8 cellular contexts compared by ENCODE assay signal in the genomic region with DNA sequence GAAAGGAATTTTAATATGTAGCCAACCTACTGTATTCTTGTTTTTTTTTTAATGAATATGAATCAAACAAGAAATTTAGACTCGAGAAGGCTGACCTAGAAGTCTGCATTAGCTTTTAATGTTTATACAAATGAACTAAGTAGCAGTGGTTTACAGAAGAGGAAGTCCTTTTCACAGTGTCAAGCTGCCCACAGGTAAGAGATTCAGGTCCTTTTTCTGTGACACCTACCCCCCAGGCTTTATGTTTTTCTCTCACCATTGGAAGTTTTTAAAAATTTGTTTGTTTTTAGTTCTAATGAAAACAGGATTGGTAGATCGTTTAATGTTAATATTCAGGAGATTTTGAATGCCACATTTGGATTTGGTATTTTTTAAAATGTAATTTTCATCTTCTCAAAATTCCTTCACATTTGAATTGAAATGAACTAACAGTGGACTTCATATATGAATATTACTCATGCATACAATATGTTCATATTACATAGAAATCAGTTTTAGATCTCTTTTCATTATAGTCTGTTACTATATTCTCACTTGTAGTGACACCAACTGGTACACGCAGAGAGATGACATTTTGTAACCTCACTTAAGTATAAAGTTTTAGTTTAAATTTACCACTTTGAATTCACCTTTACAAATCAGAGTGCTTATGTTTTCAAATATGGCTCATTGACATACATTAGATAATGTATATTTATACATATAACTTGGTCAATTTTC. TPM values are rescaled to one million over a fixed set of nuclear protein-coding genes. Genes with fewer than 3 reads are reported as not detected.
A peak's percentile ranks its signal among the peaks of the same experiment; 100 is the strongest.
DNase-seq lines count a peak whose midpoint lies in the region; ATAC-seq and TF ChIP-seq lines count a peak whose summit lies in the region.

No MANE protein-coding gene starts in this region.

- intact Hi-C loops in Right ventricle myocardium superior (cut with DNase I) (no loop called here), left cardiac atrium (cut with DNase I) (no loop called here), CD14-positive monocyte (cut with micrococcal nuclease) (no loop called here)

- no peaks in the 10 kb centered on the region for H3K27me3 Mint-ChIP-seq in activated naive CD8-positive, alpha-beta T cell treated with anti-CD3 and anti-CD28 coated beads for 36 hours
- H3K27me3 Mint-ChIP-seq in naive B cell (no peaks in the 10 kb centered on the region), CD14-positive monocyte (ENCODE audit: low read depth in 3 of 3) (peaks cover 0 to 2% (median 1%) of the 10 kb centered on the region in 3 donors)

- peaks cover 58% of the 10 kb centered on the region for H3K36me3 Mint-ChIP-seq in activated naive CD8-positive, alpha-beta T cell treated with anti-CD3 and anti-CD28 coated beads for 36 hours
- H3K36me3 Mint-ChIP-seq in naive B cell (peaks cover 17 to 33% of the 10 kb centered on the region in 2 donors), CD14-positive monocyte (peaks cover 13 to 17% of the 10 kb centered on the region in 2 donors)

- ATAC-seq in Right ventricle myocardium superior (ENCODE audit: poor library complexity), result peak; percentile 45
- no peak for ATAC-seq in left cardiac atrium
- ATAC-seq in HG03159 (IDR thresholded peaks at IDR 0.05; ENCODE audit: unreplicated experiment), result peak; percentile 45
- ATAC-seq in naive B cell (ENCODE audit: low read depth in 2 of 2), result peak; percentile 80 to 84

- peak overlapping the region; percentile 96 for H3K27ac Mint-ChIP-seq in activated naive CD8-positive, alpha-beta T cell treated with anti-CD3 and anti-CD28 coated beads for 36 hours
- H3K27ac Mint-ChIP-seq in naive B cell, result peak overlapping the region; percentile 9 to 95 (median 82)
- H3K27ac Mint-ChIP-seq in CD14-positive monocyte, result peak overlapping the region in 1 of 7 donors; percentile 79

- peaks cover 7% of the 10 kb centered on the region for H3K9me3 Mint-ChIP-seq in activated naive CD8-positive, alpha-beta T cell treated with anti-CD3 and anti-CD28 coated beads for 36 hours
- H3K9me3 Mint-ChIP-seq in naive B cell (peaks cover 0 to 22% (median 8%) of the 10 kb centered on the region in 7 donors), CD14-positive monocyte (peaks cover 0 to 6% (median 0%) of the 10 kb centered on the region in 7 donors)

- no peak for DNase-seq in Right ventricle myocardium superior
- DNase-seq in left cardiac atrium, result no peak
- no peak for DNase-seq in activated naive CD8-positive, alpha-beta T cell treated with anti-CD3 and anti-CD28 coated beads for 36 hours
- DNase-seq in naive B cell, result peak; percentile 44
- DNase-seq in RKO (ENCODE audit: low spot score), result no peak
- no peak for DNase-seq in dedifferentiated amniotic fluid mesenchymal stem cell (ENCODE audit: extremely low spot score)
- DNase-seq in CD14-positive monocyte (ENCODE audit: low spot score), result no peak

- peak overlapping the region; percentile 82 for H3K4me3 Mint-ChIP-seq in activated naive CD8-positive, alpha-beta T cell treated with anti-CD3 and anti-CD28 coated beads for 36 hours
- peak overlapping the region; percentile 6 to 77 (median 66) for H3K4me3 Mint-ChIP-seq in naive B cell
- no peak overlapping the region for H3K4me3 Mint-ChIP-seq in CD14-positive monocyte

- no peak for TF ChIP-seq CTCF in CD14-positive monocyte (IDR thresholded peaks at IDR 0.05)

- peaks cover 72% of the 10 kb centered on the region for H3K4me1 Mint-ChIP-seq in activated naive CD8-positive, alpha-beta T cell treated with anti-CD3 and anti-CD28 coated beads for 36 hours
- H3K4me1 Mint-ChIP-seq in naive B cell (peaks cover 49 to 76% (median 69%) of the 10 kb centered on the region in 3 donors), CD14-positive monocyte (peaks cover 30% of the 10 kb centered on the region)

RNA-seq across cellular contexts. Expression of gene ATF7IP, which starts 29.7 kb away (rescaled TPM):
- total RNA-seq in Right ventricle myocardium superior (52.7 TPM), left cardiac atrium (10 to 100 TPM; 55.0 to 59.4 TPM)
- total RNA-seq in activated naive CD8-positive, alpha-beta T cell treated with anti-CD3 and anti-CD28 coated beads for 36 hours, result 10 to 100 TPM; 67.9 to 72.7 TPM
- polyA plus RNA-seq in naive B cell (ENCODE audit: low read depth in 6 of 6) (100 to 1,000 TPM; 192 to 410 (median 247) TPM), CD14-positive monocyte (10 to 100 TPM; 19.2 to 51.7 TPM)

Comparison
In these comparisons a context has a peak if more than half of its experiments do, and no peak if none do; other contexts are left out.
1. ATAC-seq: peak in Right ventricle myocardium superior (single experiment), HG03159 (single experiment) and naive B cell (2 of 2); none in left cardiac atrium (0 of 2).
2. H3K4me3 Mint-ChIP-seq: peak in activated naive CD8-positive, alpha-beta T cell treated with anti-CD3 and anti-CD28 coated beads for 36 hours (single experiment) and naive B cell (8 of 8); none in CD14-positive monocyte (0 of 2).